In the genomic region with DNA sequence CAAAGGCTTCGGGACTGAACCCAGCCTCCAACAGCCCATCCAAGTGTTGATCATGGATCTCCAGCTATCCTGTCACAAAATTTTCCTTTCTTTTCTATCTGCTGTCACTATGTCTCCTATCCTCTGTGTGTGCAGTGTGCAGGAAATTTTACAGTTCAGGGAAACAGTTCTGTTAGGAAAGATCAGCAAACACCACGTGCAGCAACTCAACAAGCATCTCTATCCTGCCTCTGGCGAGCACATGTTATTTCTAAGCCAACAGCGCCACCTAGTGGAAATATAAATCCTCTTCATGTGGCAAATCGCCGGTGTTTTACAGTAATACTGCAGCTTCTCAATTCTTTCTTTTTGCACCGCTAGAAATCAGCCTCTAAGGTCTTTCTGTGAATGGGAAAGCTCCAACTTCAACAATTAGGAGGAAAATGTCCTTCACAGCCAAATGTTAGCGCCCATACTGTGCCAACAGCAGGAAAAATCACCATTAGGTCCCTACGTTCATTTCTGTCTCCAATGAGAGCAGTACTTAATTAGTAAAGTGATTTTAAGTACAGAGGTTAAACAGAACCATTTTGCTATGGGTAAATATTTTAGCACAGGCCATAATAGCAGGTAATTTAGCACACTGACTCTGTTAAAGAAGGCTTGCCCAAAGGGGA, we compare ENCODE assay signal across 8 cellular contexts. TPM values are rescaled to one million over a fixed set of nuclear protein-coding genes. Genes with fewer than 3 reads are reported as not detected.
DNase-seq lines count a peak whose midpoint lies in the region; ATAC-seq and TF ChIP-seq lines count a peak whose summit lies in the region.

No MANE protein-coding gene starts in this region.

- H3K4me3 Mint-ChIP-seq in activated naive CD8-positive, alpha-beta T cell treated with anti-CD3 and anti-CD28 coated beads, Interleukin-2, amount 50 U/mL, for 24 hours = no peak overlapping the region

- peaks cover 17% of the 10 kb centered on the region for H3K27me3 Mint-ChIP-seq in activated naive CD8-positive, alpha-beta T cell treated with anti-CD3 and anti-CD28 coated beads, Interleukin-2, amount 50 U/mL, for 24 hours

- H3K27ac Mint-ChIP-seq in activated naive CD8-positive, alpha-beta T cell treated with anti-CD3 and anti-CD28 coated beads, Interleukin-2, amount 50 U/mL, for 24 hours = no peak overlapping the region

- H3K4me1 Mint-ChIP-seq in activated naive CD8-positive, alpha-beta T cell treated with anti-CD3 and anti-CD28 coated beads, Interleukin-2, amount 50 U/mL, for 24 hours = no peaks in the 10 kb centered on the region

- H3K9me3 Mint-ChIP-seq in activated naive CD8-positive, alpha-beta T cell treated with anti-CD3 and anti-CD28 coated beads, Interleukin-2, amount 50 U/mL, for 24 hours = peaks cover 18% of the 10 kb centered on the region

- TF ChIP-seq CTCF in retinal pigment epithelial cell (conservative IDR thresholded peaks at IDR 0.05; ENCODE audit: low read depth, low read length) = peak; percentile 47

- peaks cover 9% of the 10 kb centered on the region for H3K36me3 Mint-ChIP-seq in activated naive CD8-positive, alpha-beta T cell treated with anti-CD3 and anti-CD28 coated beads, Interleukin-2, amount 50 U/mL, for 24 hours (ENCODE audit: low read depth)

- intact Hi-C loops in left cardiac atrium (cut with DNase I) = loop anchor here (1.0 to 5.0 kb wide), 3 partner anchors 74 to 215 kb away; no protein-coding TSS in a partner anchor

- ATAC-seq in activated naive CD8-positive, alpha-beta T cell treated with anti-CD3 and anti-CD28 coated beads, Interleukin-2, amount 50 U/mL, for 24 hours = no peak
- ATAC-seq in left cardiac atrium (peak; percentile 72 to 74), HG03457 (IDR thresholded peaks at IDR 0.05; ENCODE audit: unreplicated experiment) (no peak), HG02884 (IDR thresholded peaks at IDR 0.05; ENCODE audit: unreplicated experiment) (no peak)

- peak; percentile 30 for DNase-seq in GDM1 (lab: John Stamatoyannopoulos, UW)
- peak; percentile 78 for DNase-seq in MV-4-11 (lab: John Stamatoyannopoulos, UW)
- DNase-seq in RPMI8226 = peak; percentile 68
- peak; percentile 45 for DNase-seq in activated naive CD8-positive, alpha-beta T cell treated with anti-CD3 and anti-CD28 coated beads, Interleukin-2, amount 50 U/mL, for 24 hours
- DNase-seq in left cardiac atrium = no peak
- peak; percentile 23 for DNase-seq in retinal pigment epithelial cell (ENCODE audit: low read depth)

- no peak overlapping the region for H3K4me3 ChIP-seq in retinal pigment epithelial cell (ENCODE audit: low read length)

RNA-seq across cellular contexts. Expression of gene ZNF181, which starts 21.3 kb away (rescaled TPM):
- 10 to 100 TPM; 17.1 to 19.9 TPM for total RNA-seq in left cardiac atrium

RNA-seq across cellular contexts. Expression of gene ZNF302, which starts 35.3 kb away (rescaled TPM):
- total RNA-seq in left cardiac atrium = 10 to 100 TPM; 25.3 to 30.7 TPM

RNA-seq across cellular contexts. Expression of gene SCGB2B2, which starts 35.8 kb away (rescaled TPM):
- under 1 TPM; 0.52 to 0.65 TPM for total RNA-seq in left cardiac atrium

Comparison
In these comparisons a context has a peak if more than half of its experiments do, and no peak if none do; other contexts are left out.
1. ATAC-seq: peak in left cardiac atrium (2 of 2); none in activated naive CD8-positive, alpha-beta T cell treated with anti-CD3 and anti-CD28 coated beads, Interleukin-2, amount 50 U/mL, for 24 hours (single experiment), HG03457 (single experiment) and HG02884 (single experiment).